In the genomic region with DNA sequence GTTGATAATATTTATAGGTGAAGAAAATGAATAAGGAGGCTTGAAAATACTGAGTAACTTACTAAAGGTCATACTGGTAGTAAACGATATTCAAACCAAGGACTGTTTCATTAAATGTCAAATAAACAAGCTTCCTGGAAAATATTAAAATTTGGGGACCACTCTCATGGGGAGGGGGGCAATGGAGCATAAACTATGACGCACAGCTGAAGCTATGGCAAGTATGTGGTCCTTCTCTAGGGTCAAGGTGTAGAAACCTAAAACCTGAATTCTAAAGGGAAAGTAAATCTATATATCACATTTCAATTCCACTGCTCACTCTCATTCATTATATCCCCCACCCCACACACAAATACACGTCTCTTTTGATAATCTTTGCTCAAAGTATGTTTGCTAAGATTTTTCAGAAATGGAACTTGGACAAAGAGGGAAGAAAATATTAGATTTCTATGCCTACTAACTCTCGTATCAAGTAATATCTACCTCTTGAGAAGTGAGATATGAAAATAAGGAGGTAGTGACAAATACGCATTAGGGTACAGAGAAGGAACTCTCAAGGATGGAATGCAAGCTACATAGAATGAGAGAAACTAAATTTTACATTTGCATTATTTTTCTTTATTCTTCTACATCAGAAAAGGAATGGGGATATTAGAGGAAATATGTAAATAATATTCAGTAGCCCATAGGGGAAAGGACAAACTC, we compare ENCODE assay signal across 1 cellular context.
TF ChIP-seq lines count a peak whose summit lies in the region.

No MANE protein-coding gene starts in this region.

TF ChIP-seq in HepG2, 621 proteins besides CTCF, POLR2A, EP300 and RAD21:
- TF ChIP-seq, protein P1, sequence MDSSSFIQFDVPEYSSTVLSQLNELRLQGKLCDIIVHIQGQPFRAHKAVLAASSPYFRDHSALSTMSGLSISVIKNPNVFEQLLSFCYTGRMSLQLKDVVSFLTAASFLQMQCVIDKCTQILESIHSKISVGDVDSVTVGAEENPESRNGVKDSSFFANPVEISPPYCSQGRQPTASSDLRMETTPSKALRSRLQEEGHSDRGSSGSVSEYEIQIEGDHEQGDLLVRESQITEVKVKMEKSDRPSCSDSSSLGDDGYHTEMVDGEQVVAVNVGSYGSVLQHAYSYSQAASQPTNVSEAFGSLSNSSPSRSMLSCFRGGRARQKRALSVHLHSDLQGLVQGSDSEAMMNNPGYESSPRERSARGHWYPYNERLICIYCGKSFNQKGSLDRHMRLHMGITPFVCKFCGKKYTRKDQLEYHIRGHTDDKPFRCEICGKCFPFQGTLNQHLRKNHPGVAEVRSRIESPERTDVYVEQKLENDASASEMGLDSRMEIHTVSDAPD (CRISPR knock-in tag; IDR thresholded peaks at IDR 0.05), result no peak
- TF ChIP-seq EEA1 (CRISPR knock-in tag; IDR thresholded peaks at IDR 0.05; ENCODE audit: borderline replicate concordance), result no peak
TF ChIP-seq in HepG2: peak in this region for 0.
